In genomic region chr4:87053802-87054767, GRCh38 we compare ENCODE assay signal across 9 cellular contexts.
DNase-seq lines count a peak whose midpoint lies in the region; ATAC-seq, FAIRE-seq and TF ChIP-seq lines count a peak whose summit lies in the region.
"Had no signal": no experiment of that assay in that cellular context is flagged by ENCODE, and none has a peak within 500 bp of the region (broad histone marks: within the 10 kb centered on the region; RNA-seq: fewer than 3 reads in every experiment).

No MANE protein-coding gene starts in this region.

- peaks cover 25% of the 10 kb centered on the region; the same call in 1 of the 2 replicates for H4K20me1 ChIP-seq in OCI-LY3 (ENCODE audit: insufficient read depth, low read length)

- H2AFZ ChIP-seq in OCI-LY3 (ENCODE audit: low read depth, low read length): no peak overlapping the region

- peaks cover 17% of the 10 kb centered on the region for H3K36me3 ChIP-seq in OCI-LY3 (replicated peaks; ENCODE audit: low read depth, low read length)

- DNase-seq in GM19239 (ENCODE audit: insufficient read length, low spot score) (no peak), epithelial cell of proximal tubule (ENCODE audit: low read depth) (no peak), sciatic nerve (ENCODE audit: low spot score) (no peak), Kasumi-1 (lab: John Stamatoyannopoulos, UW) (no peak), GM13976 (ENCODE audit: low spot score) (no peak)
- no peak for DNase-seq in activated CD4-positive, alpha-beta T cell treated with anti-CD3 and anti-CD28 coated beads, Interleukin-2, amount 50 U/mL, for 1 hour
- DNase-seq: DMS79 had no signal

- intact Hi-C loops in sciatic nerve (cut with DNase I): no loop called here

- ATAC-seq in sciatic nerve (peak; percentile 45), GM21367 (IDR thresholded peaks at IDR 0.05; ENCODE audit: unreplicated experiment) (no peak)

- peaks cover 27% of the 10 kb centered on the region for H3K79me2 ChIP-seq in OCI-LY3 (ENCODE audit: low read length)

- H3K4me2 ChIP-seq in OCI-LY3 (ENCODE audit: low read length): peak overlapping the region; percentile 47

- H3K4me3 ChIP-seq in OCI-LY3 (ENCODE audit: low read length) (no peak overlapping the region), epithelial cell of proximal tubule (ENCODE audit: low read depth, low read length) (no peak overlapping the region)

- no peaks in the 10 kb centered on the region for H3K9me3 ChIP-seq in OCI-LY3 (ENCODE audit: insufficient read depth, low read length)

- no peak overlapping the region for H3K9ac ChIP-seq in OCI-LY3 (ENCODE audit: low read length)

- H3K4me1 ChIP-seq in OCI-LY3 (ENCODE audit: low read length): peaks cover 52% of the 10 kb centered on the region

- no peaks in the 10 kb centered on the region for H3K27me3 ChIP-seq in OCI-LY3 (ENCODE audit: low read depth, low read length)

- FAIRE-seq in GM19239 (lab: Jason Lieb, UNC): peak; percentile 81

- TF ChIP-seq CTCF in OCI-LY3 (IDR thresholded peaks at IDR 0.05; ENCODE audit: low read depth, low read length) (no peak), epithelial cell of proximal tubule (conservative IDR thresholded peaks at IDR 0.05; ENCODE audit: low read depth, low read length) (peak; percentile 7), GM13976 (IDR thresholded peaks at IDR 0.05; ENCODE audit: borderline replicate concordance, control extremely low read depth, extremely low read depth, insufficient read depth, missing control alignments) (no peak)

- H3K27ac ChIP-seq in OCI-LY3 (ENCODE audit: low read length): no peak overlapping the region

- in situ Hi-C loops in GM13976 (cut with MboI; ENCODE audit: low sequenced_read_pairs, unreplicated experiment): no loop called here
